Comparison of ENCODE assay signal across 1 cellular context in the genomic region with DNA sequence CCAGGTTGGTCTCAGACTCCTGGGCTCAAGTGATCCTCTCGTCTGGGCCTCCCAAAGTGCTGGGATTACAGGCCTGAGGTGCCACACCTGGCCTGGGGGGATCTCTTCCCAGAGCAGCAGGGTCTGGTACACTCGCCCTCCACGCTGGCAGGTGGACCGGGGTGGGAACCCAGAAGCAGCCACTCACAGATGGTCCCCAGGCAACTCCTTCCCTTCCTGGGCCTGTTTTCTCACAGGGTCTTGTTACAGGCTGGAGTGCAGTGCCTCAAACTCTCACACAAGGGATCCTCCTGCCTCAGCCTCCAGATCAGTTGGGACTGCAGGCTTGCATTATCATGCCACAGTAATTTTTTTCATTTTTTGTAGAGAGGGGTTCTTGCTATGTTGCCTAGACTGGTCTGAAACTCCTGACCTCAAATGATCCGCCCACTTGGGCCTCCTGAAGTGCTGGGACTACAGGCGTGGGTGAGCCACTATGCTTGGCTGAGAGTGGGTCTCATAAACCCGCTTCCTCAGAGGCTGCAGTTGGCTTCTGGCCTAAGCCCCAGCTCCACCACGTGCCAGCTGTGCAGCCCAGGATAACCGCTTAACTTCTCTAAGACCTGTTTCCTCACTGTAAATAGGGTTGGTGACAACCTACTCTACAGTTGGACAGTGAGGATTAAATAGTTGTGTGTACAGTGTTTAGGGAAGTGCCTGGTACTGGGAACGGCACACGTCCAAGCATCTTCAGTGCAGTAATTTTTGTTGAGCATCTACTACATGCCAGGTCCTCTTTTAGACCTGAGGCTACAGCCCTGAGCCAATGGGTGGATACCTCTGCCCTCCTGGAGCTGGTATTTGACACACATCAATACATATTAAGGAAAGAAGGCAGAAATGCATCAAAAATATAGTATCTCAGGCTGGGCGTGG.
TF ChIP-seq lines count a peak whose summit lies in the region.

No MANE protein-coding gene starts in this region.

TF ChIP-seq in A549, 52 proteins besides CTCF, POLR2A, EP300 and RAD21:
- no peak for TF ChIP-seq FOSL2 (IDR thresholded peaks at IDR 0.05)
- no peak for TF ChIP-seq FOSL2 (CRISPR knock-in tag; IDR thresholded peaks at IDR 0.05)
- no peak for TF ChIP-seq CHD2 (IDR thresholded peaks at IDR 0.05; ENCODE audit: low read length, partially characterized antibody)
- 0 out of 2 replicates have a peak, but pooled peaks have one; percentile 11 for TF ChIP-seq GATA3 (IDR thresholded peaks at IDR 0.05; ENCODE audit: borderline replicate concordance)
TF ChIP-seq in A549: peak in this region for 1.
